In the genomic region with DNA sequence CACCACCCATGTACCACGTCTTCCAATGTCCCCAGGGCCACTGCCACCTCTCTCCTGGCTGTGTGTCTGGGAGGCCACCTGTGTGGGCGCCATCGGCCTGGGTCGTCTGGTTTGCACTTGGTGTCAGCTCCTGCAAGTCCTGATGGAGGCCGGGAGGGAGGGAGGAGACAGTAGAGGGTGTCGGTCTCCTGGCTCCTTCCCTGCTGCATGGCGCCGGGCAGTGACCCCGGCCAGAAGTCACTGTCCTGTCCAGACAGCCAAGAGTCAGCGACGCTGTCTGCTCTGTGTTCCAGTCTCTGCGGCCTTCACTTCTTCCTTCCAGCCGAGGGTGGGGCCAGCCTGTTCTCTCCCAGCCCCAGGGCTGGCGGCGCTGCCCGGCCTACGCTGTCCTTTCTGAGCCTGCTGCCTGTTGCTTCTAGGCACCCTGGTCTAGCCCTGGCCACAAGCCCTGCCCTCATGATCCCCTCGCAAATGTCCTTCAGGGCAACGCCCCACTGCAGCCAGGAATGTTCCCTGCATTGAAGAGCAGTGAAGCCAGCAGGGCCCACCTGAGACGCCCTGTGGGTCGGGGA, we compare ENCODE assay signal across 29 cellular contexts. TPM values are rescaled to one million over a fixed set of nuclear protein-coding genes. Genes with fewer than 3 reads are reported as not detected.
DNase-seq lines count a peak whose midpoint lies in the region; ATAC-seq, FAIRE-seq and TF ChIP-seq lines count a peak whose summit lies in the region.
"Had no signal": no experiment of that assay in that cellular context is flagged by ENCODE, and none has a peak within 500 bp of the region (broad histone marks: within the 10 kb centered on the region; RNA-seq: fewer than 3 reads in every experiment).

No MANE protein-coding gene starts in this region.

- DNase-seq in RCC 7860 (ENCODE audit: low spot score) (peak; percentile 35), left lobe of liver (ENCODE audit: low spot score) (no peak), renal cortical epithelial cell (ENCODE audit: low read depth) (peak; percentile 34), brain microvascular endothelial cell (no peak), germinal center (ENCODE audit: low spot score) (no peak), NCI-H526 treated with DMSO at 0.1 percent for 48 hours (lab: John Stamatoyannopoulos, UW) (no peak)
- DNase-seq: activated CD4-positive, alpha-beta T cell treated with anti-CD3 and anti-CD28 coated beads, Interleukin-2, amount 50 U/mL, for 48 hours; activated naive CD4-positive, alpha-beta T cell; amniotic stem cell; C1 segment of cervical spinal cord; erythroblast; GF-D8; NCI-H1092; NCI-H2029 treated with DMSO at 0.1 percent for 48 hours; NCI-H345; stimulated activated CD4-positive, alpha-beta T cell treated with anti-CD3 and anti-CD28 coated beads, Interleukin-12 subunit alpha, Interleukin-12 subunit beta, amount 100 ng/mL, for 4 hours; uterus had no signal

- no peaks in the 10 kb centered on the region for H3K27me3 ChIP-seq in brain microvascular endothelial cell (replicated peaks)
- H3K27me3 ChIP-seq: cardiac muscle cell, gastroesophageal sphincter, uterus had no signal

- in situ Hi-C loops in brain microvascular endothelial cell (cut with HindIII; ENCODE audit: low pct_ligation_motif_present, low sequenced_read_pairs), result no loop called here

- H3K27ac ChIP-seq in C4-2B (peak overlapping the region; percentile 9; the same call in 1 of the 2 replicates), brain microvascular endothelial cell (no peak overlapping the region)
- H3K27ac ChIP-seq: cardiac muscle cell, psoas muscle, uterus had no signal

- H3K4me3 ChIP-seq in brain microvascular endothelial cell (ENCODE audit: low read depth, low read length), result no peak overlapping the region
- H3K4me3 ChIP-seq: cardiac muscle cell, gastroesophageal sphincter, GM23338, psoas muscle, uterus had no signal

- peak; percentile 5 for ATAC-seq in left lobe of liver
- ATAC-seq in HG03565 (IDR thresholded peaks at IDR 0.05; ENCODE audit: unreplicated experiment), result no peak
- ATAC-seq: gastroesophageal sphincter, GM23338, Panc1, psoas muscle, WTC11 had no signal

- FAIRE-seq in RCC 7860 (lab: Jason Lieb, UNC), result no peak

- H3K36me3 ChIP-seq in brain microvascular endothelial cell (replicated peaks), result no peaks in the 10 kb centered on the region
- H3K36me3 ChIP-seq: cardiac muscle cell, gastroesophageal sphincter, uterus had no signal

- TF ChIP-seq CTCF in C4-2B (conservative IDR thresholded peaks at IDR 0.05) (no peak), brain microvascular endothelial cell (IDR thresholded peaks at IDR 0.05; ENCODE audit: low read depth, low read length, missing control alignments) (no peak)

RNA-seq across cellular contexts. Expression of a gene that starts 13.0 kb away (rescaled TPM):
- total RNA-seq in left lobe of liver, result not detected
- total RNA-seq in renal cortical epithelial cell, result not detected in 2 replicates
- total RNA-seq: cardiac muscle cell, gastroesophageal sphincter, GM23338, HT1080, kidney epithelial cell, mesothelial cell of epicardium, psoas muscle, SK-MEL-5, uterus, WTC11 had no signal

RNA-seq across cellular contexts. Expression of a gene that starts 13.7 kb away (rescaled TPM):
- 45.0 TPM for total RNA-seq in left lobe of liver
- total RNA-seq in renal cortical epithelial cell, result 73.3 and 235 TPM in 2 replicates

RNA-seq across cellular contexts. Expression of a gene that starts 23.5 kb away (rescaled TPM):
- total RNA-seq in left lobe of liver (81.5 TPM), renal cortical epithelial cell (0.94 and 2.1 TPM in 2 replicates)
- total RNA-seq: GM23338, HT1080, mesothelial cell of epicardium, SK-MEL-5 had no signal

RNA-seq across cellular contexts. Expression of a gene that starts 52.2 kb away (rescaled TPM):
- total RNA-seq in left lobe of liver (27.9 TPM), renal cortical epithelial cell (530 and 1,373 TPM in 2 replicates)
- total RNA-seq: SK-MEL-5 had no signal

Comparison
In these comparisons a context has a peak if more than half of its experiments do, and no peak if none do; other contexts are left out.
1. DNase-seq: peak in RCC 7860 (single experiment) and renal cortical epithelial cell (single experiment); none in left lobe of liver (single experiment), brain microvascular endothelial cell (single experiment), germinal center (single experiment) and NCI-H526 treated with DMSO at 0.1 percent for 48 hours (single experiment).
2. RNA of a gene that starts 23.5 kb away (total RNA-seq): 81.5 TPM in left lobe of liver (single experiment); 0.94 to 2.1 TPM in renal cortical epithelial cell; every median in the first group is over 10 times any median in the second.